8 cellular contexts compared by ENCODE assay signal in the genomic region with DNA sequence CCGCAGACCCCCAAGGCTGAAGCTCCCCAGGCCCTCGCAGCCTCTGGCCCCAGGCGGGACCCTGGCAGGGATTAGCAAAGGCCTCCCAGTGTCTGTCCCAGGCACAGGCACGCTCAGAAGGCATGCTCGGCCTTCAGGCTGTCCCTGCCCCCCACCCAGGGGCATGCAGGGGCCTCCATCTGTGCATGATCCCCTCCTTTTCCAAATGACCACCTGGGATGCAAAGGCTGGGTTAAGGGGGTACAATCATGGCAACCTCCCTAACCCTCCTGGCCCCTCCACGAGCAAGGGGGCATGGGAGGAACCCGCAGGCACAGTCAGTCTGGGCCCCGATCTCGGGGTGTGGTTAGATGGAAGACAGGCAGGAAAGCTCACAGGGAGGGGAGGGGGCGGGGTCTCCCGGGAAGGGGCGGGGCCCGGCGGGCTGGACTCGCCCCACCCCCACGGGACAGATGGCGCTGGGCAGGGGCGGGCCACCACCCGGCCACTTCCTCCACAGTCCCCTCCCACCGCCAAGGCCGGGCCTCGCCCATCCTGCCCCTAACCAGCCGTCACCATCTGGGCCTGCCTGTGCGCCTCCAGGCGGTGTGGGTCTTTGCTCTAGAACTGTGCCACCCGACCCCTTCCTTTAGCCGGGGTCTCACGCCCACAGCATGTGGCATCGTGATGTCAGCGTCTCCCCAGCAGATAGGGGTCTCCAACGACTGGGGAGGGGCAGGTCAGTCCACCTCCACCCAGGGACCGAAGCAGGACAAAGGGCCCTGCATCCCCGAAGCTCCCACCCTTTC. TPM values are rescaled to one million over a fixed set of nuclear protein-coding genes. Genes with fewer than 3 reads are reported as not detected.
DNase-seq lines count a peak whose midpoint lies in the region; ATAC-seq and TF ChIP-seq lines count a peak whose summit lies in the region.

No MANE protein-coding gene starts in this region.

- peaks cover 20 to 25% of the 10 kb centered on the region in 2 donors for H3K4me1 Mint-ChIP-seq in natural killer cell treated with Interleukin-12 subunit alpha and Interleukin-12 subunit beta and Interleukin-15 and Interleukin-18, amount 100 ng/mL, for 72 hours (ENCODE audit: low read depth in 2 of 2)

- peak; percentile 41 for ATAC-seq in HG03103 (IDR thresholded peaks at IDR 0.05; ENCODE audit: low read depth, unreplicated experiment)
- ATAC-seq in natural killer cell treated with Interleukin-12 subunit alpha and Interleukin-12 subunit beta and Interleukin-15 and Interleukin-18, amount 100 ng/mL, for 72 hours = peak; percentile 90 to 93
- ATAC-seq in GM18858 (IDR thresholded peaks at IDR 0.05; ENCODE audit: unreplicated experiment) = no peak

- no peaks in the 10 kb centered on the region for H3K9me3 Mint-ChIP-seq in natural killer cell treated with Interleukin-12 subunit alpha and Interleukin-12 subunit beta and Interleukin-15 and Interleukin-18, amount 100 ng/mL, for 72 hours

- H3K27ac ChIP-seq in PC-9 = no peak overlapping the region
- H3K27ac ChIP-seq in stomach smooth muscle (ENCODE audit: low read length) = peak overlapping the region; percentile 53

- no peak overlapping the region for H2AFZ ChIP-seq in PC-9

- CTCF ChIA-PET in PC-9 (lab: Charles Lee) = no interaction called here

- peaks cover 63% of the 10 kb centered on the region for H3K79me2 ChIP-seq in PC-9 (ENCODE audit: low read depth)

- H3K9ac ChIP-seq in stomach smooth muscle (ENCODE audit: low read length in 2 of 2) = peak overlapping the region in 1 of 2 donors; percentile 51

- no peaks in the 10 kb centered on the region for H3K9me3 ChIP-seq in PC-9 (ENCODE audit: insufficient read depth, low read depth)
- no peaks in the 10 kb centered on the region for H3K9me3 ChIP-seq in stomach smooth muscle (ENCODE audit: control insufficient read depth in 2 of 2, low read length in 2 of 2)

- DNase-seq in PC-9 = peak; percentile 54 to 80
- peak; percentile 81 for DNase-seq in activated T-helper 1 cell treated with Interleukin-2 at 50 U/mL for 16 hours (ENCODE audit: low read depth)
- peak; percentile 92 for DNase-seq in fibroblast of gingiva (ENCODE audit: low read depth)
- peak; percentile 92 for DNase-seq in natural killer cell treated with Interleukin-12 subunit alpha and Interleukin-12 subunit beta and Interleukin-15 and Interleukin-18, amount 100 ng/mL, for 72 hours (ENCODE audit: low spot score)

- H3K4me3 Mint-ChIP-seq in natural killer cell treated with Interleukin-12 subunit alpha and Interleukin-12 subunit beta and Interleukin-15 and Interleukin-18, amount 100 ng/mL, for 72 hours = peak overlapping the region; percentile 76

- TF ChIP-seq POLR2A in GM15510 (IDR thresholded peaks at IDR 0.05; ENCODE audit: borderline replicate concordance, extremely low read depth, insufficient read length) = peak; percentile 74

- H3K36me3 Mint-ChIP-seq in natural killer cell treated with Interleukin-12 subunit alpha and Interleukin-12 subunit beta and Interleukin-15 and Interleukin-18, amount 100 ng/mL, for 72 hours = no peaks in the 10 kb centered on the region

- POLR2A ChIA-PET in PC-9 (lab: Charles Lee; ENCODE audit: unreplicated experiment) = no interaction called here

- H3F3A ChIP-seq in PC-9 (ENCODE audit: insufficient read depth, low read depth) = peaks cover 8% of the 10 kb centered on the region; the same call in 1 of the 2 replicates

- no peak for TF ChIP-seq CTCF in PC-9 (conservative IDR thresholded peaks at IDR 0.05)

- H3K27me3 ChIP-seq in PC-9 (ENCODE audit: insufficient read depth, low read depth) (no peaks in the 10 kb centered on the region), stomach smooth muscle (ENCODE audit: control insufficient read depth in 1 of 2, insufficient read depth in 2 of 2, low read length in 2 of 2) (peaks cover 11 to 30% of the 10 kb centered on the region in 2 donors)

- H4K20me1 ChIP-seq in PC-9 (ENCODE audit: insufficient read depth) = peaks cover 36% of the 10 kb centered on the region

- no peaks in the 10 kb centered on the region for H3K27me3 Mint-ChIP-seq in natural killer cell treated with Interleukin-12 subunit alpha and Interleukin-12 subunit beta and Interleukin-15 and Interleukin-18, amount 100 ng/mL, for 72 hours

- no TSS peak for BruUV-seq in PC-9 (replicated peaks; lab: Mats Ljungman, UMichigan)

- H3K4me1 ChIP-seq in PC-9 (replicated peaks; ENCODE audit: insufficient read depth) (peaks cover 12% of the 10 kb centered on the region; the same call in 1 of the 2 replicates), stomach smooth muscle (ENCODE audit: control insufficient read depth, insufficient read depth, low read length) (peaks cover 45% of the 10 kb centered on the region)

- intact Hi-C loops in PC-9 (cut with micrococcal nuclease; ENCODE audit: unreplicated experiment) = no loop called here

- H3K36me3 ChIP-seq in PC-9 (ENCODE audit: low read depth) = no peaks in the 10 kb centered on the region
- H3K36me3 ChIP-seq in stomach smooth muscle (ENCODE audit: control insufficient read depth in 2 of 2, insufficient read depth in 2 of 2, low read length in 2 of 2) = no peaks in the 10 kb centered on the region

- peak overlapping the region; percentile 54 for H3K4me2 ChIP-seq in PC-9

- H3K4me3 ChIP-seq in PC-9 (peak overlapping the region; percentile 11; the same call in 1 of the 2 replicates), stomach smooth muscle (ENCODE audit: low read length in 2 of 2) (peak overlapping the region; percentile 31 to 55)

- no peaks in the 10 kb centered on the region for H3K9me2 ChIP-seq in PC-9 (ENCODE audit: insufficient read depth)

- H3K27ac Mint-ChIP-seq in natural killer cell treated with Interleukin-12 subunit alpha and Interleukin-12 subunit beta and Interleukin-15 and Interleukin-18, amount 100 ng/mL, for 72 hours = peak overlapping the region; percentile 72 to 73

RNA-seq across cellular contexts. Expression of gene REXO1, which starts 7.0 kb away (rescaled TPM):
- 25.6 and 25.8 TPM in 2 replicates for total RNA-seq in PC-9 (2021)
- 100 to 1,000 TPM in 1 of 2 donors, 10 to 100 TPM in 1; 69.1 to 103 TPM for total RNA-seq in natural killer cell treated with Interleukin-12 subunit alpha and Interleukin-12 subunit beta and Interleukin-15 and Interleukin-18, amount 100 ng/mL, for 72 hours

RNA-seq across cellular contexts. Expression of gene KLF16, which starts 8.1 kb away (rescaled TPM):
- total RNA-seq in PC-9 (2021) = 26.7 and 41.2 TPM in 2 replicates
- total RNA-seq in natural killer cell treated with Interleukin-12 subunit alpha and Interleukin-12 subunit beta and Interleukin-15 and Interleukin-18, amount 100 ng/mL, for 72 hours = 10 to 100 TPM; 18.0 to 49.8 TPM

RNA-seq across cellular contexts. Expression of gene ABHD17A, which starts 30.1 kb away (rescaled TPM):
- total RNA-seq in PC-9 (2021) = 33.0 and 35.9 TPM in 2 replicates
- total RNA-seq in natural killer cell treated with Interleukin-12 subunit alpha and Interleukin-12 subunit beta and Interleukin-15 and Interleukin-18, amount 100 ng/mL, for 72 hours = 100 to 1,000 TPM; 127 to 132 TPM

RNA-seq across cellular contexts. Expression of gene ATP8B3, which starts 43.2 kb away (rescaled TPM):
- total RNA-seq in PC-9 (2021) = 8.3 and 9.0 TPM in 2 replicates
- 1 to 10 TPM; 2.3 to 2.8 TPM for total RNA-seq in natural killer cell treated with Interleukin-12 subunit alpha and Interleukin-12 subunit beta and Interleukin-15 and Interleukin-18, amount 100 ng/mL, for 72 hours

RNA-seq across cellular contexts. Expression of gene ADAT3, which starts 50.0 kb away (rescaled TPM):
- total RNA-seq in PC-9 (2021) = 7.8 and 10.1 TPM in 2 replicates
- 10 to 100 TPM in 1 of 2 donors, 1 to 10 TPM in 1; 7.5 to 13.3 TPM for total RNA-seq in natural killer cell treated with Interleukin-12 subunit alpha and Interleukin-12 subunit beta and Interleukin-15 and Interleukin-18, amount 100 ng/mL, for 72 hours
